In the genomic region with DNA sequence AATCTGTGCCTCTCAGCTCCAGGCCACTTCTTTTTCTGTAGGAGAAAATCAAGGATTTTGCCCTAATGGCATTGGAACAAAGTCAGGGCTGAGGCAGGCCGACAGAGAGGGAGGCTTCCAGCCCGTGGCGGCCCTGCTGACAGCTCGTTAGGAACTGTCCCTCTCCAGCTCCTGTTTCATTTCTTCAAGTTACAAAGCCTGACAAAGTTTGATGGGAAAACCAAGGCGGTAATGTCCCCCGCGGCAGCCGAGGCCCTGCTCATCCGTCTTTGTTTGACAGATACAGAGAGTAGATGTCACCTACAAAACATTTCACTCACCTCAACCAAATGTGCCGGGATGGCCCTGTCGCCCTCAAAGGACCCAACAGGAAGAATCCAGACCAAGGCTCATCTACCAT, we compare ENCODE assay signal across 14 cellular contexts. TPM values are rescaled to one million over a fixed set of nuclear protein-coding genes. Genes with fewer than 3 reads are reported as not detected.
DNase-seq lines count a peak whose midpoint lies in the region; ATAC-seq and TF ChIP-seq lines count a peak whose summit lies in the region.
"Had no signal": no experiment of that assay in that cellular context is flagged by ENCODE, and none has a peak within 500 bp of the region (broad histone marks: within the 10 kb centered on the region; RNA-seq: fewer than 3 reads in every experiment).

No MANE protein-coding gene starts in this region.

- no peak overlapping the region for H3K4me3 Mint-ChIP-seq in nephron progenitor cell
- H3K4me3 Mint-ChIP-seq: CD14-positive monocyte; CD8-positive, alpha-beta T cell; IgD-negative memory B cell had no signal

- no peak for TF ChIP-seq POLR2A in spleen (IDR thresholded peaks at IDR 0.05)

- peaks cover 0 to 5% of the 10 kb centered on the region in 2 donors for H3K4me1 ChIP-seq in duodenal mucosa (ENCODE audit: control insufficient read depth in 1 of 2, insufficient read depth in 2 of 2, low read length in 2 of 2)
- H3K4me1 ChIP-seq in spleen: no peaks in the 10 kb centered on the region
- no peaks in the 10 kb centered on the region for H3K4me1 ChIP-seq in upper lobe of right lung
- H3K4me1 ChIP-seq: Caco-2 had no signal

- H3K27ac ChIP-seq in duodenal mucosa (ENCODE audit: low read depth, low read length) (peak overlapping the region; percentile 39), spleen (peak overlapping the region in 6 of 8 donors; percentile 28 to 68 (median 43)), upper lobe of right lung (no peak overlapping the region), brain microvascular endothelial cell (no peak overlapping the region)

- H3K36me3 Mint-ChIP-seq in nephron progenitor cell (ENCODE audit: low read depth): no peaks in the 10 kb centered on the region
- H3K36me3 Mint-ChIP-seq: CD14-positive monocyte; CD8-positive, alpha-beta T cell; IgD-negative memory B cell had no signal

- peaks cover 32% of the 10 kb centered on the region for H3K4me1 Mint-ChIP-seq in nephron progenitor cell
- H3K4me1 Mint-ChIP-seq: CD14-positive monocyte, IgD-negative memory B cell had no signal

- H3K27me3 Mint-ChIP-seq in nephron progenitor cell (ENCODE audit: low read depth, poor library complexity): peaks cover 62% of the 10 kb centered on the region

- no peak overlapping the region for H3K27ac Mint-ChIP-seq in nephron progenitor cell
- H3K27ac Mint-ChIP-seq: CD14-positive monocyte; CD8-positive, alpha-beta T cell; IgD-negative memory B cell had no signal

- H3K9ac ChIP-seq in duodenal mucosa (ENCODE audit: low read depth in 1 of 2, low read length in 2 of 2): no peak overlapping the region

- DNase-seq in ELF-1 (ENCODE audit: low read depth, low spot score) (peak; percentile 80), nephron progenitor cell (peak; percentile 10), spleen (no peak), amygdala (lab: John Stamatoyannopoulos, UW) (no peak), upper lobe of right lung (no peak), brain microvascular endothelial cell (no peak)
- DNase-seq: Caco-2; CD8-positive, alpha-beta T cell; HCEC 1CT; KG1 had no signal

- TF ChIP-seq CTCF in nephron progenitor cell (IDR thresholded peaks at IDR 0.05) (no peak), spleen (IDR thresholded peaks at IDR 0.05 in 8 of 11, conservative IDR thresholded peaks at IDR 0.05 in 3 of 11) (no peak), upper lobe of right lung (IDR thresholded peaks at IDR 0.05) (no peak), brain microvascular endothelial cell (IDR thresholded peaks at IDR 0.05; ENCODE audit: low read depth, low read length, missing control alignments) (no peak)

- H3K36me3 ChIP-seq in duodenal mucosa (ENCODE audit: control insufficient read depth in 1 of 2, insufficient read depth in 2 of 2, low read length in 2 of 2) (no peaks in the 10 kb centered on the region), spleen (no peaks in the 10 kb centered on the region), upper lobe of right lung (no peaks in the 10 kb centered on the region), brain microvascular endothelial cell (replicated peaks) (no peaks in the 10 kb centered on the region)

- in situ Hi-C loops in brain microvascular endothelial cell (cut with HindIII; ENCODE audit: low pct_ligation_motif_present, low sequenced_read_pairs): no loop called here

- no peak overlapping the region for H3K4me3 ChIP-seq in duodenal mucosa (ENCODE audit: low read depth in 1 of 2, low read length in 2 of 2)
- H3K4me3 ChIP-seq in spleen: no peak overlapping the region
- no peak overlapping the region for H3K4me3 ChIP-seq in upper lobe of right lung
- H3K4me3 ChIP-seq in brain microvascular endothelial cell (ENCODE audit: low read depth, low read length): no peak overlapping the region

- no peaks in the 10 kb centered on the region for H3K9me3 ChIP-seq in duodenal mucosa (ENCODE audit: control insufficient read depth in 1 of 2, low read length in 2 of 2)
- H3K9me3 ChIP-seq in spleen: no peaks in the 10 kb centered on the region
- H3K9me3 ChIP-seq in upper lobe of right lung: no peaks in the 10 kb centered on the region
- H3K9me3 ChIP-seq: Caco-2 had no signal

- H3K27me3 ChIP-seq in duodenal mucosa (ENCODE audit: control insufficient read depth in 1 of 2, insufficient read depth in 2 of 2, low read length in 2 of 2) (peaks cover 10 to 11% of the 10 kb centered on the region in 2 donors), spleen (replicated peaks in 1 of 7) (no peaks in the 10 kb centered on the region), upper lobe of right lung (peaks cover 11% of the 10 kb centered on the region), brain microvascular endothelial cell (replicated peaks) (peaks cover 25% of the 10 kb centered on the region)

- ATAC-seq in GM18861 (IDR thresholded peaks at IDR 0.05; ENCODE audit: unreplicated experiment) (no peak), upper lobe of right lung (no peak)
- ATAC-seq: CD8-positive, alpha-beta T cell had no signal

- H3K9me3 Mint-ChIP-seq in nephron progenitor cell: no peaks in the 10 kb centered on the region
- H3K9me3 Mint-ChIP-seq: CD14-positive monocyte; CD8-positive, alpha-beta T cell; IgD-negative memory B cell had no signal

- intact Hi-C loops in spleen (cut with DNase I; ENCODE audit: low total_unique reads) (no loop called here), upper lobe of right lung (cut with DNase I) (no loop called here)

- 57 to 78% (median 75%) methylated on average over 11 of the region's 11 CpGs for WGBS in spleen, 5 donors

RNA-seq across cellular contexts. Expression of gene GOT1, which starts 14.3 kb away (rescaled TPM):
- total RNA-seq in spleen (10 to 100 TPM; 11.6 to 23.1 (median 16.6) TPM), upper lobe of right lung (25.0 TPM)
- polyA plus RNA-seq in spleen: 10 to 100 TPM in 2 of 3 donors, 1 to 10 TPM in 1; 9.9 to 12.3 (median 10.7) TPM

Comparison
In these comparisons a context has a peak if more than half of its experiments do, and no peak if none do; other contexts are left out.
1. DNase-seq: peak in ELF-1 (single experiment) and nephron progenitor cell (single experiment); none in spleen (single experiment), amygdala (0 of 56), upper lobe of right lung (single experiment) and brain microvascular endothelial cell (single experiment).
2. H3K27ac ChIP-seq: peak in duodenal mucosa (single experiment) and spleen (6 of 8); none in upper lobe of right lung (single experiment) and brain microvascular endothelial cell (single experiment).